Comparison of ENCODE assay signal across 20 cellular contexts in genomic region chr9:87095961-87096360, GRCh38.
"Had no signal": no experiment of that assay in that cellular context is flagged by ENCODE, and none has a peak within 500 bp of the region (broad histone marks: within the 10 kb centered on the region; RNA-seq: fewer than 3 reads in every experiment).

No MANE protein-coding gene starts in this region.

- H3K27ac Mint-ChIP-seq: immature natural killer cell, mesothelial cell of epicardium, naive B cell had no signal

- ATAC-seq: foreskin keratinocyte, gastroesophageal sphincter, heart left ventricle, left colon, left lung, left ventricle myocardium superior, lower lobe of right lung, mucosa of descending colon had no signal

- DNase-seq: dermis blood vessel endothelial cell; dorsolateral prefrontal cortex; effector CD4-positive, alpha-beta T cell; effector memory CD4-positive, alpha-beta T cell; foreskin keratinocyte; heart left ventricle; hypothalamus; immature natural killer cell; islet precursor cell; kidney; kidney glomerular epithelial cell; left colon; left lung; left ventricle myocardium superior; lower lobe of right lung; mesenchymal stem cell; mucosa of descending colon; naive B cell had no signal

- H3K27me3 Mint-ChIP-seq: naive B cell had no signal

- H3K4me3 Mint-ChIP-seq: immature natural killer cell, mesothelial cell of epicardium, naive B cell had no signal

- H3K9me3 Mint-ChIP-seq: immature natural killer cell, mesothelial cell of epicardium had no signal

- H3K4me1 Mint-ChIP-seq: immature natural killer cell, naive B cell had no signal

- H3K36me3 Mint-ChIP-seq: immature natural killer cell, mesothelial cell of epicardium, naive B cell had no signal
